In the genomic region with DNA sequence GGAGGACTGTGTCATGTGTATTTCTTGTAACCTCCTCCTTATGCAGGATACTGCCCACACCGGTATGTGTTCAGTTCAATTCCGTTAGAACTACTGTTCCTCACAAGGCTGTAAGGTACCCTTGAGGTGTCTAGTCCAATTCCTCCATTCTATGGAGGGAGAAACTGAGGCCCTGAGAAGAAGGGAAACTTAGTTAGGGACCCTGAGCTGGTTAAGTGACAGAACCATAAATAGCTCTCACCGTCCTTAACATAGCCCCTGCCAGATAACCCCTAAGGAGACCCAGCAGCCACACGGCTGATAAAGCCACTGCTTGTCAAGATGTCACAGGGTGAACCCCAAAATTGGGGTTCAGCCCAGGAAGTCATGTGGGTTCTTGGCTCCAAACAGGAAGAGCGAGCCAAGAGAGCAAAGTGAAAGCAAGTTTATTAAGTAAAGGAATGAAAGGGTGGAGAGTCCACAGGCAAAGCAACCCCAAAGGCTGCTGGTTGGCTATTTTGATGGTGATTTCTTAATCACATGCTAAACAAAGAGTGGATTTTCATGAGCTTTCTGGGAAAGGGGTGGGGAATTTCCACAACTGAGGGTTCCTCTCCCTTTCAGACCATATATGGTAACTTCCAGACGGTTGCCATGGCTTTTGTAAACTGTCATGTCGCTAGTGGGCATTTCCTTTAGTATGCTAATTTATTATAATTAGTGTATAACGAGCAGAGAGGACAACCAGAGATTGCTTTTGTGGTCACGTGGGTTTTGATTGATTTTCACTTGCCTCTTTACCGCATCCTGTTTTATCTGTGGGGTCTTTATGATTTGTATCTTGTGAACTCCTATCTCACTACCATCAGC, we compare ENCODE assay signal across 1 cellular context.
TF ChIP-seq lines count a peak whose summit lies in the region.

No MANE protein-coding gene starts in this region.

TF ChIP-seq in K562, 482 proteins besides CTCF, POLR2A, EP300 and RAD21 (continued from another document):
- TF ChIP-seq ATF4 (CRISPR knock-in tag; IDR thresholded peaks at IDR 0.05) (no peak; the same call in 1 of the 2 replicates), PATZ1 (CRISPR knock-in tag; IDR thresholded peaks at IDR 0.05; ENCODE audit: borderline replicate concordance) (peak; percentile 25; the same call in 1 of the 2 replicates), UBTF (IDR thresholded peaks at IDR 0.05; ENCODE audit: borderline replicate concordance in 1 of 2, low read depth in 2 of 2, low read length in 2 of 2) (no peak), TCFL5 (CRISPR knock-in tag; conservative IDR thresholded peaks at IDR 0.05) (no peak), ZNF140 (CRISPR knock-in tag; IDR thresholded peaks at IDR 0.05) (no peak), ZZZ3 (IDR thresholded peaks at IDR 0.05) (no peak), E2F3 (CRISPR knock-in tag; IDR thresholded peaks at IDR 0.05) (no peak), FUS (optimal IDR thresholded peaks at IDR 0.05; ENCODE audit: low read depth, low read length) (no peak), CREM (IDR thresholded peaks at IDR 0.05; ENCODE audit: low read depth) (0 out of 2 replicates have a peak, but pooled peaks have one; percentile 41), OTX1 (CRISPR knock-in tag; IDR thresholded peaks at IDR 0.05) (no peak), ZBTB1 (CRISPR knock-in tag; IDR thresholded peaks at IDR 0.05; ENCODE audit: borderline replicate concordance, low read depth) (no peak), ZNF384 (IDR thresholded peaks at IDR 0.05; ENCODE audit: low read depth, low read length) (no peak), U2AF2 (optimal IDR thresholded peaks at IDR 0.05; ENCODE audit: low read depth, low read length) (no peak), GABPA (tag; conservative IDR thresholded peaks at IDR 0.05; ENCODE audit: low read depth) (peak; percentile 74), MEF2D (tag; conservative IDR thresholded peaks at IDR 0.05; ENCODE audit: low read depth) (peak; percentile 91)
- TF ChIP-seq, protein P1, sequence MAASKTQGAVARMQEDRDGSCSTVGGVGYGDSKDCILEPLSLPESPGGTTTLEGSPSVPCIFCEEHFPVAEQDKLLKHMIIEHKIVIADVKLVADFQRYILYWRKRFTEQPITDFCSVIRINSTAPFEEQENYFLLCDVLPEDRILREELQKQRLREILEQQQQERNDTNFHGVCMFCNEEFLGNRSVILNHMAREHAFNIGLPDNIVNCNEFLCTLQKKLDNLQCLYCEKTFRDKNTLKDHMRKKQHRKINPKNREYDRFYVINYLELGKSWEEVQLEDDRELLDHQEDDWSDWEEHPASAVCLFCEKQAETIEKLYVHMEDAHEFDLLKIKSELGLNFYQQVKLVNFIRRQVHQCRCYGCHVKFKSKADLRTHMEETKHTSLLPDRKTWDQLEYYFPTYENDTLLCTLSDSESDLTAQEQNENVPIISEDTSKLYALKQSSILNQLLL (CRISPR knock-in tag; IDR thresholded peaks at IDR 0.05; ENCODE audit: borderline replicate concordance): no peak
- TF ChIP-seq, protein P2, sequence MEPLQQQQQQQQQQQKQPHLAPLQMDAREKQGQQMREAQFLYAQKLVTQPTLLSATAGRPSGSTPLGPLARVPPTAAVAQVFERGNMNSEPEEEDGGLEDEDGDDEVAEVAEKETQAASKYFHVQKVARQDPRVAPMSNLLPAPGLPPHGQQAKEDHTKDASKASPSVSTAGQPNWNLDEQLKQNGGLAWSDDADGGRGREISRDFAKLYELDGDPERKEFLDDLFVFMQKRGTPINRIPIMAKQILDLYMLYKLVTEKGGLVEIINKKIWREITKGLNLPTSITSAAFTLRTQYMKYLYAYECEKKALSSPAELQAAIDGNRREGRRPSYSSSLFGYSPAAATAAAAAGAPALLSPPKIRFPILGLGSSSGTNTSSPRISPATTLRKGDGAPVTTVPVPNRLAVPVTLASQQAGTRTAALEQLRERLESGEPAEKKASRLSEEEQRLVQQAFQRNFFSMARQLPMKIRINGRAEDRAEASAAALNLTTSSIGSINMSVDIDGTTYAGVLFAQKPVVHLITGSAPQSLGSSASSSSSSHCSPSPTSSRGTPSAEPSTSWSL (CRISPR knock-in tag; IDR thresholded peaks at IDR 0.05; ENCODE audit: borderline replicate concordance): no peak
